Comparison of ENCODE assay signal across 32 cellular contexts in genomic region chr13:53001444-53001843, GRCh38. TPM values are rescaled to one million over a fixed set of nuclear protein-coding genes. Genes with fewer than 3 reads are reported as not detected.
"Had no signal": no experiment of that assay in that cellular context is flagged by ENCODE, and none has a peak within 500 bp of the region (broad histone marks: within the 10 kb centered on the region; RNA-seq: fewer than 3 reads in every experiment).

No MANE protein-coding gene starts in this region.

- H3K4me1 Mint-ChIP-seq: activated CD4-positive, alpha-beta T cell treated with anti-CD3 and anti-CD28 coated beads for 36 hours; activated CD4-positive, alpha-beta T cell treated with anti-CD3 and anti-CD28 coated beads, Interleukin-2, amount 10 ng/mL, durations not matched to agents 7 days and 5 days; activated naive CD4-positive, alpha-beta T cell treated with anti-CD3 and anti-CD28 coated beads, Interleukin-2, amount 50 U/mL, for 24 hours; WTC11 had no signal

- ATAC-seq: activated CD4-positive, alpha-beta T cell treated with anti-CD3 and anti-CD28 coated beads for 36 hours; activated CD4-positive, CD25-positive, alpha-beta regulatory T cell treated with anti-CD3 and anti-CD28 coated beads, Interleukin-2, amount 50 U/mL, for 24 hours; activated CD8-positive, alpha-beta T cell treated with anti-CD3 and anti-CD28 coated beads, Interleukin-2, amount 10 ng/mL, durations not matched to agents 7 days and 5 days; body of pancreas; K562; WTC11 had no signal

- H3K9me3 ChIP-seq: body of pancreas had no signal

- DNase-seq: activated CD4-positive, alpha-beta T cell treated with anti-CD3 and anti-CD28 coated beads for 36 hours; activated CD4-positive, alpha-beta T cell treated with anti-CD3 and anti-CD28 coated beads, Interleukin-2, amount 10 ng/mL, durations not matched to agents 7 days and 5 days; activated CD4-positive, alpha-beta T cell treated with anti-CD3 and anti-CD28 coated beads, Interleukin-2, amount 50 U/mL, for 48 hours; activated CD8-positive, alpha-beta T cell treated with anti-CD3 and anti-CD28 coated beads, Interleukin-2, amount 10 ng/mL, durations not matched to agents 7 days and 5 days; activated gamma-delta T cell; activated naive CD4-positive, alpha-beta T cell treated with Interleukin-2 at 50 U/mL for 16 hours; activated naive CD8-positive, alpha-beta T cell treated with anti-CD3 and anti-CD28 coated beads, Interleukin-2, amount 10 ng/mL, durations not matched to agents 7 days and 5 days; activated T-cell treated with anti-CD3 and anti-CD28 coated beads, Interleukin-2, amount 50 U/mL, for 24 hours; body of pancreas; caudate nucleus; NCI-H1105; NCI-H1417 treated with DMSO at 0.1 percent for 48 hours; NCI-H187 treated with DMSO at 0.1 percent for 48 hours; NCI-H2081; NCI-H226; NCI-H446 treated with DMSO at 0.1 percent for 48 hours; NCI-H524; NCI-H69; PC-9; Right ventricle myocardium superior; T1000 had no signal

- H3K27me3 ChIP-seq: body of pancreas had no signal

- H3K4me2 ChIP-seq: PC-9 had no signal

- H3K4me3 ChIP-seq: body of pancreas, K562, PC-9, SK-N-MC had no signal

- H3K4me3 Mint-ChIP-seq: activated CD4-positive, alpha-beta T cell treated with anti-CD3 and anti-CD28 coated beads for 36 hours; activated CD4-positive, alpha-beta T cell treated with anti-CD3 and anti-CD28 coated beads, Interleukin-2, amount 10 ng/mL, durations not matched to agents 7 days and 5 days; activated CD8-positive, alpha-beta T cell treated with anti-CD3 and anti-CD28 coated beads, Interleukin-2, amount 10 ng/mL, durations not matched to agents 7 days and 5 days; activated naive CD4-positive, alpha-beta T cell treated with anti-CD3 and anti-CD28 coated beads, Interleukin-2, amount 50 U/mL, for 24 hours; activated naive CD8-positive, alpha-beta T cell treated with anti-CD3 and anti-CD28 coated beads, Interleukin-2, amount 10 ng/mL, durations not matched to agents 7 days and 5 days; activated T-cell treated with anti-CD3 and anti-CD28 coated beads, Interleukin-2, amount 50 U/mL, for 24 hours; WTC11 had no signal

- H3K27ac ChIP-seq: body of pancreas, PC-9, SK-N-MC had no signal

- H3K36me3 Mint-ChIP-seq: activated naive CD4-positive, alpha-beta T cell treated with anti-CD3 and anti-CD28 coated beads, Interleukin-2, amount 50 U/mL, for 24 hours; activated naive CD8-positive, alpha-beta T cell treated with anti-CD3 and anti-CD28 coated beads, Interleukin-2, amount 10 ng/mL, durations not matched to agents 7 days and 5 days; WTC11 had no signal

- H3K27me3 Mint-ChIP-seq: activated naive CD8-positive, alpha-beta T cell treated with anti-CD3 and anti-CD28 coated beads, Interleukin-2, amount 10 ng/mL, durations not matched to agents 7 days and 5 days had no signal

- H3K9me3 Mint-ChIP-seq: activated CD4-positive, alpha-beta T cell treated with anti-CD3 and anti-CD28 coated beads, Interleukin-2, amount 10 ng/mL, durations not matched to agents 7 days and 5 days; activated naive CD4-positive, alpha-beta T cell treated with anti-CD3 and anti-CD28 coated beads, Interleukin-2, amount 50 U/mL, for 24 hours; activated naive CD8-positive, alpha-beta T cell treated with anti-CD3 and anti-CD28 coated beads, Interleukin-2, amount 10 ng/mL, durations not matched to agents 7 days and 5 days; activated T-cell treated with anti-CD3 and anti-CD28 coated beads, Interleukin-2, amount 50 U/mL, for 24 hours; activated T-helper 2 cell treated with anti-CD3 and anti-CD28 coated beads, Interferon-gamma antibody, Interleukin-2, Interleukin-4, amounts not matched to agents 10 μg/mL and 5 μg/mL and 100 μg/mL, durations not matched to agents 14 hours and 24 hours and 36 hours had no signal

- H2AFZ ChIP-seq: PC-9 had no signal

- H3K27ac Mint-ChIP-seq: activated CD4-positive, alpha-beta T cell treated with anti-CD3 and anti-CD28 coated beads for 36 hours; activated CD4-positive, alpha-beta T cell treated with anti-CD3 and anti-CD28 coated beads, Interleukin-2, amount 10 ng/mL, durations not matched to agents 7 days and 5 days; activated CD8-positive, alpha-beta T cell treated with anti-CD3 and anti-CD28 coated beads, Interleukin-2, amount 10 ng/mL, durations not matched to agents 7 days and 5 days; activated naive CD4-positive, alpha-beta T cell treated with anti-CD3 and anti-CD28 coated beads, Interleukin-2, amount 50 U/mL, for 24 hours; activated naive CD8-positive, alpha-beta T cell treated with anti-CD3 and anti-CD28 coated beads, Interleukin-2, amount 10 ng/mL, durations not matched to agents 7 days and 5 days; activated T-cell treated with anti-CD3 and anti-CD28 coated beads, Interleukin-2, amount 50 U/mL, for 24 hours; activated T-helper 2 cell treated with anti-CD3 and anti-CD28 coated beads, Interferon-gamma antibody, Interleukin-2, Interleukin-4, amounts not matched to agents 10 μg/mL and 5 μg/mL and 100 μg/mL, durations not matched to agents 14 hours and 24 hours and 36 hours; WTC11 had no signal

RNA-seq across cellular contexts. Expression of gene OLFM4, which starts 27.2 kb away (rescaled TPM):
- total RNA-seq: activated CD4-positive, alpha-beta T cell treated with anti-CD3 and anti-CD28 coated beads for 36 hours; activated CD4-positive, alpha-beta T cell treated with anti-CD3 and anti-CD28 coated beads, Interleukin-2, amount 10 ng/mL, durations not matched to agents 7 days and 5 days; activated CD8-positive, alpha-beta T cell treated with anti-CD3 and anti-CD28 coated beads, Interleukin-2, amount 10 ng/mL, durations not matched to agents 7 days and 5 days; activated naive CD8-positive, alpha-beta T cell treated with anti-CD3 and anti-CD28 coated beads, Interleukin-2, amount 10 ng/mL, durations not matched to agents 7 days and 5 days; activated T-helper 2 cell treated with anti-CD3 and anti-CD28 coated beads, Interferon-gamma antibody, Interleukin-2, Interleukin-4, amounts not matched to agents 10 μg/mL and 5 μg/mL and 100 μg/mL, durations not matched to agents 14 hours and 24 hours and 36 hours; astrocyte; bronchial epithelial cell; K562; MCF 10A; PC-9; T-helper 1 cell treated with Interleukin-12 subunit alpha and Interleukin-12 subunit beta and Interleukin-4 antibody, amounts not matched to agents 30 ng/mL and 1 ng/mL, for 36 hours; T-helper 2 cell treated with Interferon-gamma antibody and Interleukin-4, amounts not matched to agents 100 ng/mL and 5 ng/mL, for 36 hours had no signal
- polyA plus RNA-seq: K562 had no signal
